ENCODE assay signal across 20 cellular contexts in genomic region chr1:65049941-65050713, GRCh38.
DNase-seq lines count a peak whose midpoint lies in the region; ATAC-seq and TF ChIP-seq lines count a peak whose summit lies in the region.
"Had no signal": no experiment of that assay in that cellular context is flagged by ENCODE, and none has a peak within 500 bp of the region (broad histone marks: within the 10 kb centered on the region; RNA-seq: fewer than 3 reads in every experiment).

No MANE protein-coding gene starts in this region.

- H3K27ac ChIP-seq in trophoblast cell (ENCODE audit: low read depth, low read length) (no peak overlapping the region), mammary epithelial cell (ENCODE audit: insufficient read depth, low read depth, low read length) (no peak overlapping the region)
- H3K27ac ChIP-seq: cardiac muscle cell, gastrocnemius medialis, Peyer's patch, spleen, thoracic aorta had no signal

- peak; percentile 79 to 82 for ATAC-seq in activated naive CD4-positive, alpha-beta T cell treated with anti-CD3 and anti-CD28 coated beads, Interleukin-2, amount 50 U/mL, for 72 hours
- no peak for ATAC-seq in HG03432 (IDR thresholded peaks at IDR 0.05; ENCODE audit: unreplicated experiment)
- ATAC-seq: gastrocnemius medialis, HepG2 had no signal

- no peak overlapping the region for H4K12ac ChIP-seq in trophoblast cell (ENCODE audit: low read depth, low read length)

- H3K23ac ChIP-seq in trophoblast cell (ENCODE audit: low read length) = peak overlapping the region; percentile 64

- H3K4me2 ChIP-seq in trophoblast cell (ENCODE audit: low read length) = no peak overlapping the region
- H3K4me2 ChIP-seq in mammary epithelial cell (ENCODE audit: insufficient read depth, low read depth, low read length) = no peak overlapping the region

- H3K4ac ChIP-seq in trophoblast cell (ENCODE audit: low read depth, low read length) = no peak overlapping the region

- H3K27me3 ChIP-seq in trophoblast cell (ENCODE audit: insufficient read depth, low read length) (no peaks in the 10 kb centered on the region), mammary epithelial cell (ENCODE audit: insufficient read depth, low read length) (no peaks in the 10 kb centered on the region)
- H3K27me3 ChIP-seq: cardiac muscle cell, gastrocnemius medialis, Peyer's patch, spleen had no signal

- no CpG with 5 or more reads among the region's 5 CpGs for WGBS in trophoblast cell (ENCODE audit: extremely low coverage, insufficient coverage, insufficient read length)
- WGBS in mammary epithelial cell (ENCODE audit: low coverage, missing lambda C conversion rate) = 89% methylated on average over 5 of the region's 5 CpGs

- H3K36me3 Mint-ChIP-seq in activated T-cell treated with anti-CD3 and anti-CD28 coated beads, Interleukin-2, amount 50 U/mL, for 24 hours (ENCODE audit: low read depth) = peaks cover 8% of the 10 kb centered on the region
- peaks cover 6% of the 10 kb centered on the region for H3K36me3 Mint-ChIP-seq in IgD-negative memory B cell
- H3K36me3 Mint-ChIP-seq in activated naive CD4-positive, alpha-beta T cell treated with anti-CD3 and anti-CD28 coated beads, Interleukin-2, amount 50 U/mL, for 72 hours = peaks cover 2 to 5% of the 10 kb centered on the region in 2 donors

- no peaks in the 10 kb centered on the region for H3K9me3 Mint-ChIP-seq in activated T-cell treated with anti-CD3 and anti-CD28 coated beads, Interleukin-2, amount 50 U/mL, for 24 hours
- H3K9me3 Mint-ChIP-seq in IgD-negative memory B cell = peaks cover 0 to 2% (median 0%) of the 10 kb centered on the region in 3 donors
- H3K9me3 Mint-ChIP-seq in activated naive CD4-positive, alpha-beta T cell treated with anti-CD3 and anti-CD28 coated beads, Interleukin-2, amount 50 U/mL, for 72 hours = no peaks in the 10 kb centered on the region

- H4K91ac ChIP-seq in trophoblast cell (ENCODE audit: low read depth, low read length) = no peak overlapping the region

- dilution Hi-C loops in mammary epithelial cell (cut with HindIII; ENCODE audit: low sequenced_read_pairs) = loop anchor here (5.0 kb wide), 2 partner anchors 72 to 73 kb away; no protein-coding TSS in a partner anchor

- no peaks in the 10 kb centered on the region for H3K4me1 ChIP-seq in trophoblast cell (ENCODE audit: control insufficient read depth in 1 of 2, insufficient read depth in 2 of 2, low read length in 2 of 2)
- no peaks in the 10 kb centered on the region for H3K4me1 ChIP-seq in mammary epithelial cell (ENCODE audit: insufficient read depth, low read length)
- H3K4me1 ChIP-seq: Peyer's patch had no signal

- intact Hi-C loops in mammary epithelial cell (cut with micrococcal nuclease) = no loop called here

- no peak overlapping the region for H2BK5ac ChIP-seq in trophoblast cell (ENCODE audit: low read depth, low read length, poor library complexity)

- H3K4me3 ChIP-seq in trophoblast cell (ENCODE audit: low read depth, low read length) = no peak overlapping the region
- no peak overlapping the region for H3K4me3 ChIP-seq in mammary epithelial cell (replicated peaks in 1 of 3; ENCODE audit: insufficient read depth in 1 of 3, low read depth in 2 of 3, low read length in 3 of 3)
- H3K4me3 ChIP-seq: cardiac muscle cell, gastrocnemius medialis, Peyer's patch, spleen, thoracic aorta had no signal

- no peaks in the 10 kb centered on the region for H3K79me2 ChIP-seq in trophoblast cell (ENCODE audit: control insufficient read depth, insufficient read depth, low read length, poor library complexity)
- no peaks in the 10 kb centered on the region for H3K79me2 ChIP-seq in mammary epithelial cell (ENCODE audit: insufficient read depth, low read length)

- CTCF ChIA-PET in mammary epithelial cell (lab: Charles Lee; ENCODE audit: low non-redundant PET) = interaction anchor here (0.7 kb wide), 1 partner anchor 163 kb away, joined by 3 read pairs; no protein-coding TSS in a partner anchor

- H3K27ac Mint-ChIP-seq in activated T-cell treated with anti-CD3 and anti-CD28 coated beads, Interleukin-2, amount 50 U/mL, for 24 hours = peak overlapping the region; percentile 69
- H3K27ac Mint-ChIP-seq in IgD-negative memory B cell = peak overlapping the region in 2 of 3 donors; percentile 35 to 56
- H3K27ac Mint-ChIP-seq in activated naive CD4-positive, alpha-beta T cell treated with anti-CD3 and anti-CD28 coated beads, Interleukin-2, amount 50 U/mL, for 72 hours = peak overlapping the region in 1 of 2 donors; percentile 36

- H2BK12ac ChIP-seq in trophoblast cell (ENCODE audit: low read length) = no peak overlapping the region

- H3K79me1 ChIP-seq in trophoblast cell (ENCODE audit: low read length) = no peaks in the 10 kb centered on the region

- DNase-seq in activated T-cell treated with anti-CD3 and anti-CD28 coated beads, Interleukin-2, amount 50 U/mL, for 24 hours = no peak
- DNase-seq in activated T-cell treated with anti-CD3 and anti-CD28 coated beads, Interleukin-2, amount 50 U/mL, for 48 hours = no peak
- DNase-seq in activated naive CD4-positive, alpha-beta T cell treated with anti-CD3 and anti-CD28 coated beads, Interleukin-2, amount 50 U/mL, for 72 hours (ENCODE audit: low spot score in 2 of 2) = no peak
- DNase-seq in trophoblast cell (no peak), mammary epithelial cell (no peak)
- DNase-seq in NK-92 treated with Interleukin-12 subunit alpha and Interleukin-12 subunit beta, amount 100 ng/mL, for 24 hours (lab: John Stamatoyannopoulos, UW) = no peak
- DNase-seq: activated CD4-positive, CD25-positive, alpha-beta regulatory T cell; activated CD8-positive, alpha-beta memory T cell treated with anti-CD3 and anti-CD28 coated beads, Interleukin-2, amount 50 U/mL, for 4 hours; gastrocnemius medialis; midbrain; NCI-H226; Peyer's patch; spleen; stimulated activated CD8-positive, alpha-beta memory T cell treated with anti-CD3 and anti-CD28 coated beads, Interleukin-4, amount 100 ng/mL, for 48 hours; T-helper 9 cell had no signal

- H2AFZ ChIP-seq in trophoblast cell (ENCODE audit: insufficient read depth, low read length, poor library complexity) (no peak overlapping the region), mammary epithelial cell (ENCODE audit: low read depth, low read length) (no peak overlapping the region)

- H3K4me1 Mint-ChIP-seq in activated T-cell treated with anti-CD3 and anti-CD28 coated beads, Interleukin-2, amount 50 U/mL, for 24 hours (ENCODE audit: low read depth) = peaks cover 51% of the 10 kb centered on the region
- peaks cover 0 to 10% (median 4%) of the 10 kb centered on the region in 3 donors for H3K4me1 Mint-ChIP-seq in IgD-negative memory B cell

- H4K20me1 ChIP-seq in mammary epithelial cell (ENCODE audit: insufficient read depth, low read length) = no peaks in the 10 kb centered on the region

- no peaks in the 10 kb centered on the region for H3K27me3 Mint-ChIP-seq in activated T-cell treated with anti-CD3 and anti-CD28 coated beads, Interleukin-2, amount 50 U/mL, for 24 hours
- H3K27me3 Mint-ChIP-seq in IgD-negative memory B cell = no peaks in the 10 kb centered on the region

- H3K9ac ChIP-seq in trophoblast cell (ENCODE audit: low read length) (no peak overlapping the region), mammary epithelial cell (ENCODE audit: insufficient read depth, low read length) (no peak overlapping the region)

- H3K14ac ChIP-seq in trophoblast cell (ENCODE audit: low read length) = no peak overlapping the region

- in situ Hi-C loops in mammary epithelial cell (cut with MboI; ENCODE audit: low sequenced_read_pairs in 2 of 2) = loop anchor here (10.0 to 25.0 kb wide), 3 partner anchors 362 to 645 kb away; partner anchors contain the start of genes LEPR (in 1 of the 2) and LEPROT (in 1 of the 2)

- H2AK5ac ChIP-seq in trophoblast cell (ENCODE audit: low read length) = no peak overlapping the region

- BruUV-seq in mammary epithelial cell (replicated peaks; lab: Mats Ljungman, UMichigan) = no TSS peak

- TF ChIP-seq CTCF in mammary epithelial cell (conservative IDR thresholded peaks at IDR 0.05 in 1 of 2, IDR thresholded peaks at IDR 0.05 in 1 of 2; ENCODE audit: extremely low read depth in 1 of 2, insufficient read depth in 1 of 2, low read depth in 1 of 2, low read length in 2 of 2) = no peak

- H2BK120ac ChIP-seq in trophoblast cell (ENCODE audit: insufficient read depth, low read length, poor library complexity) = no peak overlapping the region

- H4K8ac ChIP-seq in trophoblast cell (ENCODE audit: low read depth, low read length) = no peak overlapping the region

- H3K4me3 Mint-ChIP-seq in activated T-cell treated with anti-CD3 and anti-CD28 coated beads, Interleukin-2, amount 50 U/mL, for 24 hours = peak overlapping the region; percentile 9
- no peak overlapping the region for H3K4me3 Mint-ChIP-seq in IgD-negative memory B cell

- no peak overlapping the region for H3K18ac ChIP-seq in trophoblast cell (ENCODE audit: low read length)

- H3K9me3 ChIP-seq in trophoblast cell (ENCODE audit: insufficient read depth, low read depth, low read length) = no peaks in the 10 kb centered on the region
- no peaks in the 10 kb centered on the region for H3K9me3 ChIP-seq in mammary epithelial cell (replicated peaks; ENCODE audit: insufficient read depth, low read length)
- H3K9me3 ChIP-seq: gastrocnemius medialis, Peyer's patch, spleen, thoracic aorta had no signal

- H3K36me3 ChIP-seq in trophoblast cell (ENCODE audit: control insufficient read depth in 1 of 2, insufficient read depth in 2 of 2, low read length in 2 of 2) = no peaks in the 10 kb centered on the region
- no peaks in the 10 kb centered on the region for H3K36me3 ChIP-seq in mammary epithelial cell (ENCODE audit: insufficient read depth, low read length)
- H3K36me3 ChIP-seq: cardiac muscle cell, Peyer's patch had no signal
